Comparison of ENCODE assay signal across 1 cellular context in genomic region chr16:3023669-3024478, GRCh38.
TF ChIP-seq lines count a peak whose summit lies in the region.

Gene HCFC1R1, minus strand, starts transcription at chr16:3023942. Its CDS starts 1 bp downstream, at chr16:3023941.
Gene THOC6, plus strand, starts transcription at chr16:3024035. Its CDS starts 292 bp downstream, at chr16:3024327.

TF ChIP-seq in A549, 52 proteins besides CTCF, POLR2A, EP300 and RAD21 (continued from another document):
- TF ChIP-seq FOSL2 (IDR thresholded peaks at IDR 0.05): no peak
- TF ChIP-seq FOSL2 (CRISPR knock-in tag; IDR thresholded peaks at IDR 0.05): peak; percentile 59; the same call in 1 of the 2 replicates
- TF ChIP-seq TP53 (CRISPR knock-in tag; IDR thresholded peaks at IDR 0.05): peak; percentile 99
- TF ChIP-seq E2F6 (IDR thresholded peaks at IDR 0.05; ENCODE audit: borderline replicate concordance, low read depth): peak; percentile 45; the same call in 1 of the 2 replicates
- peak; percentile 93 for TF ChIP-seq HMGXB4 (CRISPR knock-in tag; IDR thresholded peaks at IDR 0.05; ENCODE audit: borderline replicate concordance)
- peak; percentile 57; the same call in 1 of the 2 replicates for TF ChIP-seq ESRRA (IDR thresholded peaks at IDR 0.05; ENCODE audit: borderline replicate concordance, low read length)
- TF ChIP-seq HOXB13 (CRISPR knock-in tag; IDR thresholded peaks at IDR 0.05; ENCODE audit: low read depth): no peak
- TF ChIP-seq ZSCAN20 (CRISPR knock-in tag; IDR thresholded peaks at IDR 0.05): no peak
- TF ChIP-seq BCL3 (IDR thresholded peaks at IDR 0.05): peak; percentile 58; the same call in 2 of the 3 replicates
- TF ChIP-seq CEBPB (IDR thresholded peaks at IDR 0.05): no peak; a peak in 1 of 4 replicates
- TF ChIP-seq USF2 (IDR thresholded peaks at IDR 0.05): peak; percentile 82
- TF ChIP-seq POLR2AphosphoS2 (conservative IDR thresholded peaks at IDR 0.05; ENCODE audit: low read length): peak; percentile 100
- peak; percentile 28; the same call in 1 of the 2 replicates for TF ChIP-seq ATOH8 (CRISPR knock-in tag; IDR thresholded peaks at IDR 0.05; ENCODE audit: low read depth)
- no peak for TF ChIP-seq HES2 (IDR thresholded peaks at IDR 0.05)
- no peak for TF ChIP-seq KDM5A (IDR thresholded peaks at IDR 0.05)
- no peak for TF ChIP-seq RFX5 (IDR thresholded peaks at IDR 0.05)
- peak; percentile 76; the same call in 1 of the 2 replicates for TF ChIP-seq PHF8 (IDR thresholded peaks at IDR 0.05; ENCODE audit: borderline replicate concordance, low read depth)
- TF ChIP-seq CHD4 (IDR thresholded peaks at IDR 0.05; ENCODE audit: borderline replicate concordance): no peak
- no peak for TF ChIP-seq MAFK (IDR thresholded peaks at IDR 0.05; ENCODE audit: partially characterized antibody)
- TF ChIP-seq NFE2L2 (conservative IDR thresholded peaks at IDR 0.05; ENCODE audit: low read length): no peak
- TF ChIP-seq NR3C1 (IDR thresholded peaks at IDR 0.05): no peak
- TF ChIP-seq ELK1 (IDR thresholded peaks at IDR 0.05; ENCODE audit: low read depth, low read length): no peak
- TF ChIP-seq HDAC2 (IDR thresholded peaks at IDR 0.05): no peak
- no peak for TF ChIP-seq HEYL (CRISPR knock-in tag; IDR thresholded peaks at IDR 0.05)
- peak; percentile 86 for TF ChIP-seq HOXB5 (CRISPR knock-in tag; IDR thresholded peaks at IDR 0.05)
- TF ChIP-seq MAX (IDR thresholded peaks at IDR 0.05): peak; percentile 92
